Comparison of ENCODE assay signal across 13 cellular contexts in the genomic region with DNA sequence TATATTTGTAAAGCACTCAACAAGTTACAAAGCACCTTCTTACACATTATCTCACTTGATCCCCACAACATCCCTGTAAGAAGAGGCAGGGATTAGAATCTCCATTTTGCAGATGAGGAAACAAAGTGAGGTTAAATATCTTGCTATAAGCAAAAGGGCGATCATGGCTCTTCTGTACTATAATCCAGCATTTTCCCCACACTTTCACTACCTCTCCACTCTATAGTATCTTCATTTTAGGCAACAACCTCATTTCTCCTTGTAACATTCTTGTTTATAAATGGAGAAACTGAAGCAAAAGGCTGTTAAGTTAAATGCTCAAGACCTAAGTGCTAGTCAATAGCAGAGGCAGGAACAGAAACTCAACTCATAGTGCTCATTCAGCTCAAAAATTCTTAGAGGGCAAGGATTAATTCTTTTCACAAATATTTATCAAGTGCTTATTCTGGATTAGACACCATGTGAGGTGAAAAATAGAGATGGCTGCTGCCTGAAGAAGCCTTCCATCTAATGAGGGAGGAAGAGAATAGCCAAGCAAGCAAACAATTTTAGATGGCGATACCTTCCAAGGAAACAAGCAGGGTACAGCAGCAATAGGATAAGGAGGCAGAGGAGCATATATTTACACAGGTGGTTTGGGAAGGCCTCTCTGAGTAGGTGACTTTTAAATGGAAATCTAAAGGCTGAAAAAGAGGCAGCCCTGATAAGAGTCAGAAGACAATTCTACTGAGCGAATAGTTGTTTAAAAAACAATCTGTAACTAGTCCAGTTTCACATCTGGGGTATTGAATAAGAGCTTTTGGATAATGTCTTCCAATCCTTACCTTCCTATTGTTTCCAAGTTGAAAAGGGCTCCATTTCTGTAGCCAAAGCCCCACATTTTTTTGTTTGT. TPM values are rescaled to one million over a fixed set of nuclear protein-coding genes. Genes with fewer than 3 reads are reported as not detected.
DNase-seq lines count a peak whose midpoint lies in the region; ATAC-seq and TF ChIP-seq lines count a peak whose summit lies in the region.
"Had no signal": no experiment of that assay in that cellular context is flagged by ENCODE, and none has a peak within 500 bp of the region (broad histone marks: within the 10 kb centered on the region; RNA-seq: fewer than 3 reads in every experiment).

No MANE protein-coding gene starts in this region.

- H3K4ac ChIP-seq in H9 (ENCODE audit: low read depth, low read length) = no peak overlapping the region

- no peaks in the 10 kb centered on the region; the same call in 1 of the 2 replicates for H3K27me3 ChIP-seq in H9 (ENCODE audit: insufficient read depth, low read length)
- H3K27me3 ChIP-seq in gastroesophageal sphincter = no peaks in the 10 kb centered on the region
- no peaks in the 10 kb centered on the region for H3K27me3 ChIP-seq in prostate gland (replicated peaks; ENCODE audit: insufficient read depth)

- H3K4me1 Mint-ChIP-seq in H9 = peaks cover 66 to 82% of the 10 kb centered on the region in 2 experiments

- TF ChIP-seq EP300 in gastroesophageal sphincter (IDR thresholded peaks at IDR 0.05) = no peak

- DNase-seq in H9 = no peak
- DNase-seq in astrocyte of the cerebellum (ENCODE audit: low read depth) = no peak
- DNase-seq in prostate gland (ENCODE audit: low spot score) = no peak
- DNase-seq in NCI-H1105 treated with DMSO at 0.1 percent for 48 hours (lab: John Stamatoyannopoulos, UW) = no peak
- DNase-seq in DMS114 treated with DMSO at 0.1 percent for 48 hours (lab: John Stamatoyannopoulos, UW; ENCODE audit: unreplicated experiment) = no peak
- no peak for DNase-seq in GM20000 (ENCODE audit: low spot score)
- DNase-seq: activated CD4-positive, alpha-beta T cell treated with anti-CD3 and anti-CD28 coated beads for 48 hours; stimulated activated naive CD8-positive, alpha-beta T cell treated with anti-CD3 and anti-CD28 coated beads, Interleukin-15, Interleukin-2, amounts not matched to agents 100 U/mL and 50 U/mL, for 24 hours had no signal

- no peak overlapping the region for H4K5ac ChIP-seq in H9 (ENCODE audit: insufficient read length, low read depth, low read length)

- no peak overlapping the region for H2BK120ac ChIP-seq in H9 (ENCODE audit: low read depth, low read length, poor library complexity, severe bottlenecking)

- H3K56ac ChIP-seq in H9 (ENCODE audit: insufficient read length, low read depth, low read length) = no peak overlapping the region

- peak; percentile 10 to 18 for TF ChIP-seq POLR2A in gastroesophageal sphincter (IDR thresholded peaks at IDR 0.05)
- TF ChIP-seq POLR2A in prostate gland (IDR thresholded peaks at IDR 0.05) = no peak

- peak overlapping the region in 1 of 2 experiments; percentile 89; a peak in 3 of 5 replicates for H3K4me3 Mint-ChIP-seq in H9

- peak overlapping the region; percentile 92 for H3K4me3 ChIP-seq in astrocyte of the cerebellum (ENCODE audit: low read depth, low read length)
- H3K4me3 ChIP-seq in gastroesophageal sphincter = peak overlapping the region; percentile 86 to 99
- peak overlapping the region in 1 of 2 donors; percentile 88 for H3K4me3 ChIP-seq in prostate gland
- H3K4me3 ChIP-seq: BLaER1, lung had no signal

- H4K20me1 ChIP-seq in H9 (ENCODE audit: control insufficient read depth, insufficient read depth, insufficient read length) = no peaks in the 10 kb centered on the region

- peaks cover 13% of the 10 kb centered on the region for H3K27me3 Mint-ChIP-seq in H9 (ENCODE audit: low read depth)

- peaks cover 12% of the 10 kb centered on the region for H3K23me2 ChIP-seq in H9 (ENCODE audit: insufficient read length, low read depth, low read length, poor library complexity, severe bottlenecking)

- intact Hi-C loops in prostate gland (cut with DNase I) = no loop called here

- H2AFZ ChIP-seq in H9 (ENCODE audit: low read length) = no peak overlapping the region

- peaks cover 58% of the 10 kb centered on the region; the same call in 1 of the 2 replicates for H3K79me2 ChIP-seq in H9 (ENCODE audit: insufficient read depth, low read length)

- in situ Hi-C loops in astrocyte of the cerebellum (cut with HindIII; ENCODE audit: low sequenced_read_pairs) = loop anchor here (25.0 kb wide), 1 partner anchor 110 kb away; no protein-coding TSS in a partner anchor

- H2BK12ac ChIP-seq in H9 (ENCODE audit: insufficient read length, low read depth, low read length) = no peak overlapping the region

- H3K79me1 ChIP-seq in H9 (ENCODE audit: insufficient read depth, low read depth, low read length, poor library complexity, severe bottlenecking) = no peaks in the 10 kb centered on the region

- H4K91ac ChIP-seq in H9 (ENCODE audit: insufficient read length, low read depth, low read length) = no peak overlapping the region

- H2AK5ac ChIP-seq in H9 (ENCODE audit: insufficient read length, low read length) = no peak overlapping the region

- no CpG with 5 or more reads among the region's 3 CpGs for WGBS in H9 (ENCODE audit: extremely low coverage, insufficient read length, low lambda C conversion rate)
- 76 to 77% methylated on average over 3 of the region's 3 CpGs for WGBS in gastroesophageal sphincter (ENCODE audit: low coverage in 1 of 2), 2 donors
- WGBS in prostate gland = 74% methylated on average over 3 of the region's 3 CpGs

- H3K9me3 ChIP-seq in H9 (ENCODE audit: control insufficient read depth, low read depth, low read length) = no peaks in the 10 kb centered on the region
- H3K9me3 ChIP-seq in gastroesophageal sphincter = no peaks in the 10 kb centered on the region
- H3K9me3 ChIP-seq in prostate gland = no peaks in the 10 kb centered on the region
- H3K9me3 ChIP-seq: BLaER1 had no signal

- H3K14ac ChIP-seq in H9 (ENCODE audit: insufficient read depth, low read length) = no peak overlapping the region

- no peak overlapping the region for H4K8ac ChIP-seq in H9 (replicated peaks; ENCODE audit: insufficient read length, low read depth, low read length)

- no peak overlapping the region for H2BK5ac ChIP-seq in H9 (ENCODE audit: insufficient read length, low read length)

- H3K36me3 Mint-ChIP-seq in H9 (ENCODE audit: insufficient read depth in 1 of 3, low read depth in 3 of 3) = peaks cover 0 to 4% (median 0%) of the 10 kb centered on the region in 3 experiments; a peak in 2 of 7 replicates

- no peak overlapping the region for H3K4me2 ChIP-seq in H9 (ENCODE audit: insufficient read depth, insufficient read length, low read length)
- H3K4me2 ChIP-seq: BLaER1 had no signal

- peak overlapping the region; percentile 52 to 81 (median 79); a peak in 4 of 7 replicates for H3K27ac Mint-ChIP-seq in H9

- no peak overlapping the region for H3K23ac ChIP-seq in H9 (ENCODE audit: insufficient read length, low read depth, low read length)

- H3K4me1 ChIP-seq in H9 (ENCODE audit: insufficient read depth, low read length) (peaks cover 9% of the 10 kb centered on the region; the same call in 1 of the 2 replicates), gastroesophageal sphincter (peaks cover 4 to 63% (median 18%) of the 10 kb centered on the region in 3 donors), prostate gland (replicated peaks) (peaks cover 5% of the 10 kb centered on the region)

- no peak overlapping the region for H2BK20ac ChIP-seq in H9 (ENCODE audit: low read depth, low read length, poor library complexity, severe bottlenecking)

- H2BK15ac ChIP-seq in H9 (ENCODE audit: low read depth, low read length) = no peak overlapping the region

- H3K9ac ChIP-seq in H9 (ENCODE audit: extremely low read depth, insufficient read length, low read length) = no peak overlapping the region
- H3K9ac ChIP-seq: BLaER1 had no signal

- no peak for TF ChIP-seq CTCF in H9 (conservative IDR thresholded peaks at IDR 0.05)
- no peak for TF ChIP-seq CTCF in astrocyte of the cerebellum (IDR thresholded peaks at IDR 0.05; ENCODE audit: low read depth, low read length, missing control alignments)
- TF ChIP-seq CTCF in gastroesophageal sphincter (IDR thresholded peaks at IDR 0.05) = no peak
- TF ChIP-seq CTCF in prostate gland (IDR thresholded peaks at IDR 0.05) = no peak
- TF ChIP-seq CTCF in GM20000 (IDR thresholded peaks at IDR 0.05; ENCODE audit: extremely low read depth, missing control alignments) = no peak

- no peak overlapping the region for H3K27ac ChIP-seq in H9 (ENCODE audit: insufficient read length, low read depth, low read length)
- peak overlapping the region; percentile 96 to 98 (median 97) for H3K27ac ChIP-seq in gastroesophageal sphincter
- H3K27ac ChIP-seq in prostate gland = peak overlapping the region; percentile 60 to 94
- H3K27ac ChIP-seq: BLaER1 had no signal

- H3K18ac ChIP-seq in H9 (ENCODE audit: insufficient read length, low read depth, low read length) = no peak overlapping the region

- ATAC-seq in gastroesophageal sphincter (no peak), HG03342 (IDR thresholded peaks at IDR 0.05; ENCODE audit: unreplicated experiment) (no peak)
- ATAC-seq: esophagus mucosa; stimulated activated naive CD8-positive, alpha-beta T cell treated with anti-CD3 and anti-CD28 coated beads, Interleukin-15, Interleukin-2, amounts not matched to agents 100 U/mL and 50 U/mL, for 24 hours had no signal

- H3K9me3 Mint-ChIP-seq in H9 = no peaks in the 10 kb centered on the region; a peak in 1 of 5 replicates

- no peaks in the 10 kb centered on the region for H3K36me3 ChIP-seq in gastroesophageal sphincter
- H3K36me3 ChIP-seq in prostate gland = no peaks in the 10 kb centered on the region
- H3K36me3 ChIP-seq: BLaER1 had no signal

- no peak overlapping the region for H3T11ph ChIP-seq in H9 (ENCODE audit: low read length)

RNA-seq across cellular contexts. Expression of gene ERRFI1, which starts 3.5 kb away (rescaled TPM):
- 19.2 and 20.8 TPM in 2 replicates for total RNA-seq in H9 (2021)
- total RNA-seq in gastroesophageal sphincter = 100 to 1,000 TPM; 344 to 570 (median 393) TPM
- 10 to 100 TPM; 58.1 to 60.4 TPM for total RNA-seq in prostate gland

Comparison
In these comparisons a context has a peak if more than half of its experiments do, and no peak if none do; other contexts are left out.
1. RNA of gene ERRFI1, which starts 3.5 kb away (total RNA-seq): 344 to 570 TPM in gastroesophageal sphincter; 58.1 to 60.4 TPM in prostate gland and 19.2 to 20.8 TPM in H9; every median in the first group is over 4 times any median in the second.